Comparison of ENCODE assay signal across 21 cellular contexts in the genomic region with DNA sequence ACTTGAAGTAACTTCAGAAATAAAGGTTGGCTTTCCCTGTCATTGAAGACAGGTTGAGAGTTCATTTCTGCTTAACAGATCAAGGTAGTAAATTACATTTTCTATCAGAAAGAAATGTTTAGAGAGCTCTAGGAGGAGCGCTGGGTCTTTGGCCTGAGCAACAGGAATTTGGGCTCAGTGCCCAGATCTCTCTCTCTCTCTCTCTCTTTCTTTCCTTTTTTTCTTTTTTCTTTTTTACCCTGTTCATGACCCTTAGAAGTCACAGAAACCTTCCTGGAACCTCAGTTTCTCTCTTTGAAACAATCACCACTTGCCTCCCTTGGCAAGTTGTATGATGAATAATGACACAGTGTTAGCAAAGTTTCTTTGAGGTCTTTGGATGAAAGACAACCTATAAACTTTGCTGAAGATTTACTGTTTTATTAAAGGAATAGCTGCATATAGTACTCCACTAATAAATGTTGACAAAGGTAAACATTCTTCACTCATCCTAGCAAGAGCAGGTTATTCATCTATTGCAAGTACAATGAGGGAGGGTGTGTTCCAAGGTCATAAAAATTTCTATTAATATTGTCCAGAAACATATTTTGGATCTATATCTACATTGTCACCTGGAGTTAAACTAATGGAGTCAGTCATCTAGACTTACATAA. TPM values are rescaled to one million over a fixed set of nuclear protein-coding genes. Genes with fewer than 3 reads are reported as not detected.
DNase-seq lines count a peak whose midpoint lies in the region; ATAC-seq and TF ChIP-seq lines count a peak whose summit lies in the region.
"Had no signal": no experiment of that assay in that cellular context is flagged by ENCODE, and none has a peak within 500 bp of the region (broad histone marks: within the 10 kb centered on the region; RNA-seq: fewer than 3 reads in every experiment).

No MANE protein-coding gene starts in this region.

- peaks cover 35% of the 10 kb centered on the region for H3K4me1 Mint-ChIP-seq in mesothelial cell of epicardium
- H3K4me1 Mint-ChIP-seq: GM23338 had no signal

- H3K36me3 ChIP-seq in HAP-1 (replicated peaks) = no peaks in the 10 kb centered on the region
- H3K36me3 ChIP-seq: SJCRH30 had no signal

- no peak for ATAC-seq in foreskin keratinocyte
- ATAC-seq: A549, GM23338, HCT116 had no signal

- peak; percentile 53 for DNase-seq in HT-29 (ENCODE audit: low spot score)
- DNase-seq in NCI-H69 (lab: John Stamatoyannopoulos, UW) = peak; percentile 18
- peak; percentile 17 for DNase-seq in fibroblast of pulmonary artery (ENCODE audit: low read depth)
- no peak for DNase-seq in mesothelial cell of epicardium (ENCODE audit: low spot score in 2 of 2, unreplicated experiment in 2 of 2)
- no peak for DNase-seq in foreskin keratinocyte
- no peak for DNase-seq in HAP-1 (ENCODE audit: low spot score in 2 of 2)
- DNase-seq in NCI-H1436 treated with DMSO at 0.1 percent for 48 hours (lab: John Stamatoyannopoulos, UW) = no peak
- DNase-seq in T-helper 1 cell = no peak
- DNase-seq: Calu3; CD4-positive, alpha-beta T cell; DMS53; MV-4-11; NCI-H146; NCI-H2081; NCI-H446 treated with DMSO at 0.1 percent for 48 hours; OCI-M1; SJCRH30 had no signal

- H3K9me3 ChIP-seq in HAP-1 = no peaks in the 10 kb centered on the region
- H3K9me3 ChIP-seq: A549, SJCRH30 had no signal

- H3K27me3 ChIP-seq in foreskin keratinocyte = no peaks in the 10 kb centered on the region
- H3K27me3 ChIP-seq in HAP-1 (ENCODE audit: low read depth) = peaks cover 20% of the 10 kb centered on the region
- H3K27me3 ChIP-seq: SJCRH30 had no signal

- H3K27me3 Mint-ChIP-seq in mesothelial cell of epicardium (ENCODE audit: low read depth) = no peaks in the 10 kb centered on the region

- H3K36me3 Mint-ChIP-seq in mesothelial cell of epicardium = no peaks in the 10 kb centered on the region

- H3K4me3 Mint-ChIP-seq in mesothelial cell of epicardium = no peak overlapping the region
- H3K4me3 Mint-ChIP-seq: CD4-positive, alpha-beta T cell; GM23338 had no signal

- in situ Hi-C loops in HAP-1 (cut with MboI; ENCODE audit: low sequenced_read_pairs) = no loop called here

- peak overlapping the region; percentile 88 for H3K27ac Mint-ChIP-seq in mesothelial cell of epicardium
- H3K27ac Mint-ChIP-seq: CD4-positive, alpha-beta T cell; GM23338 had no signal

- H3K4me3 ChIP-seq in fibroblast of pulmonary artery (replicated peaks; ENCODE audit: low read depth, low read length) (no peak overlapping the region), HAP-1 (no peak overlapping the region)
- H3K4me3 ChIP-seq: A549, GM23338, SJCRH30 had no signal

- peaks cover 10% of the 10 kb centered on the region for H3K4me1 ChIP-seq in foreskin keratinocyte
- H3K4me1 ChIP-seq in HAP-1 = no peaks in the 10 kb centered on the region
- H3K4me1 ChIP-seq: SJCRH30 had no signal

- no peaks in the 10 kb centered on the region for H3K9me3 Mint-ChIP-seq in mesothelial cell of epicardium
- H3K9me3 Mint-ChIP-seq: CD4-positive, alpha-beta T cell; GM23338 had no signal

- TF ChIP-seq CTCF in fibroblast of pulmonary artery (IDR thresholded peaks at IDR 0.05; ENCODE audit: low read length, missing control alignments) = no peak
- no peak for TF ChIP-seq CTCF in mesothelial cell of epicardium (IDR thresholded peaks at IDR 0.05; ENCODE audit: unreplicated experiment)
- TF ChIP-seq CTCF in foreskin keratinocyte (conservative IDR thresholded peaks at IDR 0.05) = no peak

- H3K27ac ChIP-seq in foreskin keratinocyte = no peak overlapping the region
- H3K27ac ChIP-seq: A549, SJCRH30 had no signal

RNA-seq across cellular contexts. Expression of a gene that starts 35.5 kb away (rescaled TPM):
- 32.4 and 33.8 TPM in 2 replicates for total RNA-seq in HT-29 (2014; rRNA removed; shearing (Covaris generic))
- 0.09 to 0.29 TPM (median 0.23 TPM) in 3 replicates for total RNA-seq in mesothelial cell of epicardium
- 1.2 and 3.6 TPM in 2 replicates for total RNA-seq in foreskin keratinocyte
- 1.1 and 2.4 TPM in 2 replicates for polyA plus RNA-seq in foreskin keratinocyte
- total RNA-seq: CD4-positive, alpha-beta T cell had no signal
- polyA plus RNA-seq: BJ had no signal

Comparison
In these comparisons a context has a peak if more than half of its experiments do, and no peak if none do; other contexts are left out.
1. DNase-seq: peak in HT-29 (single experiment), NCI-H69 (single experiment) and fibroblast of pulmonary artery (single experiment); none in mesothelial cell of epicardium (0 of 2), foreskin keratinocyte (0 of 2), HAP-1 (0 of 2), NCI-H1436 treated with DMSO at 0.1 percent for 48 hours (single experiment) and T-helper 1 cell (0 of 5).